Comparison of ENCODE assay signal across 1 cellular context in genomic region chr10:67306588-67307205, GRCh38.
TF ChIP-seq lines count a peak whose summit lies in the region.

No MANE protein-coding gene starts in this region.

TF ChIP-seq in GM23338, 12 proteins besides CTCF, POLR2A, EP300 and RAD21 (continued from another document):
- TF ChIP-seq, protein P1, sequence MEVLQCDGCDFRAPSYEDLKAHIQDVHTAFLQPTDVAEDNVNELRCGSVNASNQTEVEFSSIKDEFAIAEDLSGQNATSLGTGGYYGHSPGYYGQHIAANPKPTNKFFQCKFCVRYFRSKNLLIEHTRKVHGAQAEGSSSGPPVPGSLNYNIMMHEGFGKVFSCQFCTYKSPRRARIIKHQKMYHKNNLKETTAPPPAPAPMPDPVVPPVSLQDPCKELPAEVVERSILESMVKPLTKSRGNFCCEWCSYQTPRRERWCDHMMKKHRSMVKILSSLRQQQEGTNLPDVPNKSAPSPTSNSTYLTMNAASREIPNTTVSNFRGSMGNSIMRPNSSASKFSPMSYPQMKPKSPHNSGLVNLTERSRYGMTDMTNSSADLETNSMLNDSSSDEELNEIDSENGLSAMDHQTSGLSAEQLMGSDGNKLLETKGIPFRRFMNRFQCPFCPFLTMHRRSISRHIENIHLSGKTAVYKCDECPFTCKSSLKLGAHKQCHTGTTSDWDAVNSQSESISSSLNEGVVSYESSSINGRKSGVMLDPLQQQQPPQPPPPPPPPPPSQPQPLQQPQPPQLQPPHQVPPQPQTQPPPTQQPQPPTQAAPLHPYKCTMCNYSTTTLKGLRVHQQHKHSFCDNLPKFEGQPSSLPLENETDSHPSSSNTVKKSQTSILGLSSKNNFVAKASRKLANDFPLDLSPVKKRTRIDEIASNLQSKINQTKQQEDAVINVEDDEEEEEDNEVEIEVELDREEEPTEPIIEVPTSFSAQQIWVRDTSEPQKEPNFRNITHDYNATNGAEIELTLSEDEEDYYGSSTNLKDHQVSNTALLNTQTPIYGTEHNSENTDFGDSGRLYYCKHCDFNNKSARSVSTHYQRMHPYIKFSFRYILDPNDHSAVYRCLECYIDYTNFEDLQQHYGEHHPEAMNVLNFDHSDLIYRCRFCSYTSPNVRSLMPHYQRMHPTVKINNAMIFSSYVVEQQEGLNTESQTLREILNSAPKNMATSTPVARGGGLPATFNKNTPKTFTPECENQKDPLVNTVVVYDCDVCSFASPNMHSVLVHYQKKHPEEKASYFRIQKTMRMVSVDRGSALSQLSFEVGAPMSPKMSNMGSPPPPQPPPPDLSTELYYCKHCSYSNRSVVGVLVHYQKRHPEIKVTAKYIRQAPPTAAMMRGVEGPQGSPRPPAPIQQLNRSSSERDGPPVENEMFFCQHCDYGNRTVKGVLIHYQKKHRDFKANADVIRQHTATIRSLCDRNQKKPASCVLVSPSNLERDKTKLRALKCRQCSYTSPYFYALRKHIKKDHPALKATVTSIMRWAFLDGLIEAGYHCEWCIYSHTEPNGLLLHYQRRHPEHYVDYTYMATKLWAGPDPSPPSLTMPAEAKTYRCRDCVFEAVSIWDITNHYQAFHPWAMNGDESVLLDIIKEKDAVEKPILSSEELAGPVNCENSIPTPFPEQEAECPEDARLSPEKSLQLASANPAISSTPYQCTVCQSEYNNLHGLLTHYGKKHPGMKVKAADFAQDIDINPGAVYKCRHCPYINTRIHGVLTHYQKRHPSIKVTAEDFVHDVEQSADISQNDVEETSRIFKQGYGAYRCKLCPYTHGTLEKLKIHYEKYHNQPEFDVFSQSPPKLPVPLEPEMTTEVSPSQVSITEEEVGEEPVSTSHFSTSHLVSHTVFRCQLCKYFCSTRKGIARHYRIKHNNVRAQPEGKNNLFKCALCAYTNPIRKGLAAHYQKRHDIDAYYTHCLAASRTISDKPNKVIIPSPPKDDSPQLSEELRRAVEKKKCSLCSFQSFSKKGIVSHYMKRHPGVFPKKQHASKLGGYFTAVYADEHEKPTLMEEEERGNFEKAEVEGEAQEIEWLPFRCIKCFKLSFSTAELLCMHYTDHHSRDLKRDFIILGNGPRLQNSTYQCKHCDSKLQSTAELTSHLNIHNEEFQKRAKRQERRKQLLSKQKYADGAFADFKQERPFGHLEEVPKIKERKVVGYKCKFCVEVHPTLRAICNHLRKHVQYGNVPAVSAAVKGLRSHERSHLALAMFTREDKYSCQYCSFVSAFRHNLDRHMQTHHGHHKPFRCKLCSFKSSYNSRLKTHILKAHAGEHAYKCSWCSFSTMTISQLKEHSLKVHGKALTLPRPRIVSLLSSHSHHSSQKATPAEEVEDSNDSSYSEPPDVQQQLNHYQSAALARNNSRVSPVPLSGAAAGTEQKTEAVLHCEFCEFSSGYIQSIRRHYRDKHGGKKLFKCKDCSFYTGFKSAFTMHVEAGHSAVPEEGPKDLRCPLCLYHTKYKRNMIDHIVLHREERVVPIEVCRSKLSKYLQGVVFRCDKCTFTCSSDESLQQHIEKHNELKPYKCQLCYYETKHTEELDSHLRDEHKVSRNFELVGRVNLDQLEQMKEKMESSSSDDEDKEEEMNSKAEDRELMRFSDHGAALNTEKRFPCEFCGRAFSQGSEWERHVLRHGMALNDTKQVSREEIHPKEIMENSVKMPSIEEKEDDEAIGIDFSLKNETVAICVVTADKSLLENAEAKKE (CRISPR knock-in tag; IDR thresholded peaks at IDR 0.05), result no peak
- no peak for TF ChIP-seq POLR2AphosphoS5 (IDR thresholded peaks at IDR 0.05; ENCODE audit: low read depth)
- no peak for TF ChIP-seq CREB1 (CRISPR knock-in tag; IDR thresholded peaks at IDR 0.05; ENCODE audit: low read depth)
- no peak for TF ChIP-seq EZH2 (IDR thresholded peaks at IDR 0.05; ENCODE audit: low read depth, unreplicated experiment)
- TF ChIP-seq NANOG (IDR thresholded peaks at IDR 0.05; ENCODE audit: borderline replicate concordance), result no peak
